Comparison of ENCODE assay signal across 8 cellular contexts in the genomic region with DNA sequence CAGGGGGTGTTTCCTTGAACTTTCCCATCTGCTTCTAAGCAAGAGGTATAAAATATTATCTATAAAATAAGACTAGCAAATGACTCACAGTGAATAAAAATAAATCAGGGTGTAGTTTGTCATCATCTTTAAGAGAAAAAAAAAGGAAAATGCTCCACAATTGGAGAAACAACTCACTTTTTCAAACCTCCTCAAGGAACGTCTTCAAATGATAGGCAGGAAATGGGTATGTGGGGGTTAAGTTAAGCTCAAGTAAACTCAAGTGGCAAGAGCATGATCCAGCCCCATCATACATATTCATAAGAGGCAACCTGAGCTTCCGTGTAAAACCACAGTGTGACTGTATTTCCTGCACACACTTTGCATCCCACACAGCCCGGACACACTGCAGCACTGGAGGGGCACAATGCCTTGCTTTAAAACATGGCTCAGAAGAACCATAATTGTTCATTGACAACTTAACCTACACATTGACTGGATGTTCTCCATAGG. TPM values are rescaled to one million over a fixed set of nuclear protein-coding genes. Genes with fewer than 3 reads are reported as not detected.
DNase-seq lines count a peak whose midpoint lies in the region; ATAC-seq and TF ChIP-seq lines count a peak whose summit lies in the region.

No MANE protein-coding gene starts in this region.

- POLR2A ChIA-PET in A673 (lab: Charles Lee; ENCODE audit: low non-redundant PET): no interaction called here

- TF ChIP-seq CTCF in A673 (conservative IDR thresholded peaks at IDR 0.05; ENCODE audit: low read depth, low read length) (no peak), adrenal gland (IDR thresholded peaks at IDR 0.05) (no peak)

- no peaks in the 10 kb centered on the region for H3K9me3 ChIP-seq in A673 (ENCODE audit: low read depth, low read length, poor library complexity, severe bottlenecking)
- H3K9me3 ChIP-seq in adrenal gland (replicated peaks in 1 of 3): no peaks in the 10 kb centered on the region

- no peaks in the 10 kb centered on the region for H3K36me3 ChIP-seq in A673 (ENCODE audit: insufficient read depth, low read length, poor library complexity, severe bottlenecking)
- no peaks in the 10 kb centered on the region for H3K36me3 ChIP-seq in adrenal gland (replicated peaks in 1 of 2)

- DNase-seq in A673 (ENCODE audit: low spot score): peak; percentile 81
- DNase-seq in SW480 (ENCODE audit: low spot score): peak; percentile 11
- peak in 5 of 7 donors; percentile 33 to 57 (median 40) for DNase-seq in adrenal gland
- DNase-seq in kidney tubule cell (ENCODE audit: low spot score): peak; percentile 94
- DNase-seq in stimulated activated CD4-positive, alpha-beta T cell treated with anti-CD3 and anti-CD28 coated beads, TNF-alpha, amount 100 ng/mL, for 48 hours (ENCODE audit: low read depth in 3 of 3): peak; percentile 55 to 73 (median 59)
- DNase-seq in RKO (ENCODE audit: low spot score): no peak

- BruUV-seq in A673 (replicated peaks; lab: Mats Ljungman, UMichigan): no TSS peak

- WGBS in adrenal gland, 4 donors: 11 to 19% (median 13%) methylated on average over 3 of the region's 3 CpGs

- H3K4me3 ChIP-seq in A673 (ENCODE audit: low read depth, low read length, poor library complexity, severe bottlenecking) (peak overlapping the region; percentile 32), adrenal gland (peak overlapping the region in 1 of 4 donors; percentile 52)

- peaks cover 32% of the 10 kb centered on the region for H3K4me1 ChIP-seq in A673 (ENCODE audit: insufficient read depth, low read length, poor library complexity, severe bottlenecking)
- H3K4me1 ChIP-seq in adrenal gland (replicated peaks in 1 of 2): peaks cover 20 to 36% of the 10 kb centered on the region in 2 donors

- TF ChIP-seq POLR2A in adrenal gland (IDR thresholded peaks at IDR 0.05): peak in 1 of 2 donors; percentile 15

- intact Hi-C loops in A673 (cut with micrococcal nuclease; ENCODE audit: unreplicated experiment) (no loop called here), adrenal gland (cut with DNase I) (loop anchor here in 1 of 2 donors (10.0 kb wide), 2 partner anchors 55 to 65 kb away; a partner anchor contains a TSS)

- CTCF ChIA-PET in A673 (lab: Charles Lee): no interaction called here

- ATAC-seq in GM19023 (IDR thresholded peaks at IDR 0.05; ENCODE audit: unreplicated experiment) (peak; percentile 89), HG03159 (IDR thresholded peaks at IDR 0.05; ENCODE audit: unreplicated experiment) (peak; percentile 91)

- H3K27ac ChIP-seq in A673 (ENCODE audit: low read depth, low read length, poor library complexity, severe bottlenecking) (no peak overlapping the region), adrenal gland (peak overlapping the region; percentile 87 to 95 (median 90))

- no peaks in the 10 kb centered on the region for H3K27me3 ChIP-seq in A673 (replicated peaks; ENCODE audit: insufficient read depth, low read depth, low read length, poor library complexity)
- H3K27me3 ChIP-seq in adrenal gland: no peaks in the 10 kb centered on the region

RNA-seq across cellular contexts. Expression of a gene that starts 58.5 kb away (rescaled TPM):
- total RNA-seq in A673 (2021): 6.5 and 7.4 TPM in 2 replicates
- total RNA-seq in adrenal gland: 10 to 100 TPM; 14.6 to 45.3 (median 26.5) TPM
- 1 to 10 TPM; 2.3 to 7.1 (median 6.6) TPM for polyA plus RNA-seq in adrenal gland
